ENCODE assay signal across 8 cellular contexts in the genomic region with DNA sequence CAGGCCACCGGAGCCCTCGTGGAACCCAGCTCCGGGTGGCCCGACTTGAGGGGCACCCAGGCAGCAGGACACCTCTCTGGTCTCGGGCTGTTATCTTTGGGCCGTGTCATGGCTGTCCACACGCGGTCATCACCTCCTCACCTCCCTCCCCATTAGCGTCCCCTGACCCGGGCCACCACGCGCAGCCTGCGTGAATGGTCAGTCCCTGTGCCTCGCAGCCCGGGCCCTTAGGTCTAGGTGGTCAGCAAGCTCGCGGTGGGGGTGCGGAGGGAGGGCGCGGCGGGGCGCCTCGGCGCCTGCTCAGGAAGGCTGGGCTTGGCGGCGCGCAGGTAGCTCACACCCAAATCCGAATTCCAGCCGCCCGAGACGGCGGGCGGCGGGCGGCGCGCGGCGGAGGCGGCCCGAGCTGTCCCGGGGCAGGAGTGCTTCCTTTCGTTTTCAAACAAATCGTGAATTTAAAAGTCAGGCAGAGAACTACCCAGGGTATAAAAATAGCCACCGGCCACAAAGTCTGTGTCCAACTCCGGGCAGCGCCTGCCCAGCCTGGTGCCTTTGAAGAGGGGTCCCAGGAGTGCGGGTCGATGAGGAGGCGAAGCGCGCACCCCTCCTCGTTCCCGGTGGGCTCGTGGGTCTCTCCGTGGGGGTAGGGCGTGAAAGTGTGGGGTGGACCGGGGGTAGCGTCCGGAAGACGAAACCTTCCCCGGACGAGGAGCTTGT. TPM values are rescaled to one million over a fixed set of nuclear protein-coding genes. Genes with fewer than 3 reads are reported as not detected.
DNase-seq lines count a peak whose midpoint lies in the region; ATAC-seq and TF ChIP-seq lines count a peak whose summit lies in the region.

No MANE protein-coding gene starts in this region.

- H3K27me3 Mint-ChIP-seq in brain (peaks cover 17% of the 10 kb centered on the region), immature natural killer cell (ENCODE audit: low read depth in 3 of 3) (peaks cover 0 to 9% (median 7%) of the 10 kb centered on the region in 3 donors)

- peak overlapping the region; percentile 67 for H3K27ac ChIP-seq in smooth muscle cell (ENCODE audit: low read depth)

- H3K4me3 ChIP-seq in NB4 (ENCODE audit: low read depth, low read length), result peak overlapping the region; percentile 68
- H3K4me3 ChIP-seq in smooth muscle cell, result peak overlapping the region; percentile 59

- peaks cover 41% of the 10 kb centered on the region for H3K4me1 ChIP-seq in smooth muscle cell (ENCODE audit: low read depth)

- in situ Hi-C loops in Caki2 (cut with HindIII; ENCODE audit: low pct_unique_long_range_greater_than_20kb, low sequenced_read_pairs), result no loop called here

- H3K9me3 Mint-ChIP-seq in brain (peaks cover 0 to 2% (median 0%) of the 10 kb centered on the region in 5 experiments), immature natural killer cell (no peaks in the 10 kb centered on the region)

- H2AFZ ChIP-seq in smooth muscle cell (ENCODE audit: low read depth), result peak overlapping the region; percentile 56

- peak overlapping the region; percentile 67 for H3K9ac ChIP-seq in smooth muscle cell (ENCODE audit: low read depth)

- 10% methylated on average over 46 of the region's 63 CpGs for whole genome bisulfite sequencing in smooth muscle cell (ENCODE audit: low lambda C conversion rate)

- peak; percentile 44 for DNase-seq in Caki2 (ENCODE audit: low read depth)
- peak; percentile 60 for DNase-seq in NB4 (ENCODE audit: low read depth)
- peak; percentile 31 to 38 (median 33) for DNase-seq in immature natural killer cell
- no peak for DNase-seq in smooth muscle cell (lab: John Stamatoyannopoulos, UW; ENCODE audit: unreplicated experiment)
- DNase-seq in HPDE6-E6E7 (ENCODE audit: extremely low spot score), result no peak
- no peak for DNase-seq in H4 (ENCODE audit: low spot score)

- H3K4me1 Mint-ChIP-seq in brain (peaks cover 77% of the 10 kb centered on the region), immature natural killer cell (peaks cover 6 to 10% of the 10 kb centered on the region in 2 donors)

- H3K36me3 ChIP-seq in smooth muscle cell (ENCODE audit: low read depth), result no peaks in the 10 kb centered on the region

- peak overlapping the region; percentile 62 to 84 (median 79) for H3K4me3 Mint-ChIP-seq in brain
- H3K4me3 Mint-ChIP-seq in immature natural killer cell, result peak overlapping the region; percentile 71 to 85 (median 76)

- TF ChIP-seq POLR2A in NB4 (IDR thresholded peaks at IDR 0.05; ENCODE audit: extremely low read depth, insufficient read length), result no peak

- H3F3A ChIP-seq in smooth muscle cell (ENCODE audit: low read depth), result peaks cover 18% of the 10 kb centered on the region

- peaks cover 33% of the 10 kb centered on the region for H4K20me1 ChIP-seq in smooth muscle cell (ENCODE audit: low read depth)

- H3K27me3 ChIP-seq in smooth muscle cell (ENCODE audit: low read depth), result no peaks in the 10 kb centered on the region

- peak overlapping the region; percentile 98 for H3K4me2 ChIP-seq in smooth muscle cell

- H3K36me3 Mint-ChIP-seq in brain (no peaks in the 10 kb centered on the region), immature natural killer cell (no peaks in the 10 kb centered on the region)

- ATAC-seq in GM19035 (IDR thresholded peaks at IDR 0.05; ENCODE audit: unreplicated experiment), result no peak

- TF ChIP-seq CTCF in NB4 (IDR thresholded peaks at IDR 0.05; ENCODE audit: low read depth, low read length) (no peak), brain (conservative IDR thresholded peaks at IDR 0.05) (no peak), smooth muscle cell (IDR thresholded peaks at IDR 0.05; ENCODE audit: borderline replicate concordance, insufficient read depth, poor library complexity, severe bottlenecking) (no peak)

- peaks cover 35% of the 10 kb centered on the region for H3K79me2 ChIP-seq in smooth muscle cell (ENCODE audit: low read depth)

- H3K27ac Mint-ChIP-seq in brain (peak overlapping the region in 2 of 5 experiments; percentile 59 to 66), immature natural killer cell (peak overlapping the region in 1 of 6 donors; percentile 58)

- no peaks in the 10 kb centered on the region for H3K9me3 ChIP-seq in smooth muscle cell (replicated peaks; ENCODE audit: low read depth)

RNA-seq across cellular contexts. Expression of gene RXRA, which starts 1.0 kb away (rescaled TPM):
- 20.6 and 27.4 TPM in 2 replicates for total RNA-seq in Caki2 (2014; rRNA removed; shearing (Covaris generic); ENCODE audit: low replicate concordance)
- polyA plus RNA-seq in brain (ENCODE audit: insufficient read depth, low read depth, low replicate concordance) (29.9 TPM), immature natural killer cell (1 to 10 TPM; 1.0 to 4.4 (median 1.9) TPM), smooth muscle cell (23.1 and 25.3 TPM in 2 replicates)
- 8.9 and 13.7 TPM in 2 replicates for total RNA-seq in smooth muscle cell
- 11.2 and 12.8 TPM in 2 replicates for total RNA-seq in H4 (2014; rRNA removed; shearing (Covaris generic))

Comparison
In these comparisons a context has a peak if more than half of its experiments do, and no peak if none do; other contexts are left out.
1. DNase-seq: peak in Caki2 (single experiment), NB4 (single experiment) and immature natural killer cell (3 of 3); none in smooth muscle cell (single experiment), HPDE6-E6E7 (single experiment) and H4 (single experiment).